Comparison of ENCODE assay signal across 8 cellular contexts in the genomic region with DNA sequence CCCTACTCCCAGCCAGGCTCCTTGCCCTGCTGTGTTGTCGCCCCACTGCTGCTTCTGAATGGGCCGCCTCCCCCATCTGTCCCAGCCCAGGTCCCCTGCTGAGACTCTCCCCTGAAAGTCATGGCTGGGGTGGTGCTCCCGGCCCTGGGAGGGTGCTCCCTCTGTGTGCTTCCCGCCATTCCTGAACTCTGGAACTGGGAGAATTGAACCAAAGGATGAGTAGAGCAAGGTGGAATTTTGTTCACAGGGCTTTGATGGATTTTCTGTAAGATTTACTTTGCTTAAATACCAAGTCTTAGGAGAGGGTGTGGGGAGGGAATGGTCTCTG. TPM values are rescaled to one million over a fixed set of nuclear protein-coding genes. Genes with fewer than 3 reads are reported as not detected.
DNase-seq lines count a peak whose midpoint lies in the region; ATAC-seq lines count a peak whose summit lies in the region.

No MANE protein-coding gene starts in this region.

- H3K4me3 ChIP-seq in CD4-positive, CD25-positive, alpha-beta regulatory T cell (ENCODE audit: low read depth, low read length), result peak overlapping the region; percentile 85
- H3K4me3 ChIP-seq in duodenal mucosa (ENCODE audit: low read depth in 1 of 2, low read length in 2 of 2) (peak overlapping the region; percentile 65 to 68), neuronal stem cell (ENCODE audit: low read length in 2 of 2) (no peak overlapping the region)

- no peak overlapping the region for H3K23ac ChIP-seq in neuronal stem cell (ENCODE audit: low read depth, low read length, poor library complexity)

- H2AK5ac ChIP-seq in neuronal stem cell (ENCODE audit: low read depth, low read length), result peak overlapping the region; percentile 88

- H2BK5ac ChIP-seq in neuronal stem cell (ENCODE audit: low read length), result no peak overlapping the region

- peak overlapping the region; percentile 58 for H2BK15ac ChIP-seq in neuronal stem cell (ENCODE audit: low read length)

- no peaks in the 10 kb centered on the region for H3K9me3 Mint-ChIP-seq in CD4-positive, CD25-positive, alpha-beta regulatory T cell
- no peaks in the 10 kb centered on the region for H3K9me3 Mint-ChIP-seq in IgD-negative memory B cell

- H3K79me1 ChIP-seq in neuronal stem cell (ENCODE audit: low read depth, low read length), result peaks cover 2% of the 10 kb centered on the region

- no peak for DNase-seq in CD4-positive, CD25-positive, alpha-beta regulatory T cell
- DNase-seq in neuronal stem cell (ENCODE audit: low spot score) (no peak), pons (ENCODE audit: low spot score) (no peak), GM19238 (ENCODE audit: insufficient read length, low spot score) (no peak), SHP77 treated with DMSO at 0.1 percent for 48 hours (lab: John Stamatoyannopoulos, UW) (no peak)

- peak overlapping the region; percentile 64 for H2AFZ ChIP-seq in neuronal stem cell (ENCODE audit: low read length)

- H2BK12ac ChIP-seq in neuronal stem cell (ENCODE audit: low read length), result no peak overlapping the region

- H3K4me2 ChIP-seq in neuronal stem cell (ENCODE audit: insufficient read depth, low read length, poor library complexity, severe bottlenecking), result no peak overlapping the region

- no peak overlapping the region for H2BK120ac ChIP-seq in neuronal stem cell (ENCODE audit: low read depth, low read length)

- H3K4me1 ChIP-seq in CD4-positive, CD25-positive, alpha-beta regulatory T cell (ENCODE audit: control insufficient read depth, insufficient read depth, low read length, poor library complexity, severe bottlenecking), result peaks cover 32% of the 10 kb centered on the region
- H3K4me1 ChIP-seq in duodenal mucosa (ENCODE audit: control insufficient read depth in 1 of 2, insufficient read depth in 2 of 2, low read length in 2 of 2) (no peaks in the 10 kb centered on the region), neuronal stem cell (ENCODE audit: control insufficient read depth in 2 of 2, insufficient read depth in 1 of 2, low read depth in 1 of 2, low read length in 2 of 2) (peaks cover 0 to 4% of the 10 kb centered on the region in 2 donors)

- no peaks in the 10 kb centered on the region for H3K27me3 ChIP-seq in CD4-positive, CD25-positive, alpha-beta regulatory T cell (ENCODE audit: control insufficient read depth, insufficient read depth, low read length)
- H3K27me3 ChIP-seq in duodenal mucosa (ENCODE audit: control insufficient read depth in 1 of 2, insufficient read depth in 2 of 2, low read length in 2 of 2) (no peaks in the 10 kb centered on the region), neuronal stem cell (ENCODE audit: control insufficient read depth in 3 of 3, insufficient read depth in 3 of 3, low read depth in 1 of 3, low read length in 3 of 3) (peaks cover 0 to 2% (median 0%) of the 10 kb centered on the region in 3 experiments)

- no CpG with 5 or more reads among the region's 4 CpGs for WGBS in neuronal stem cell (ENCODE audit: extremely low coverage in 2 of 2, insufficient read length in 2 of 2, insufficient replicate concordance in 1 of 2), 2 donors

- H4K91ac ChIP-seq in neuronal stem cell (ENCODE audit: low read depth, low read length, poor library complexity), result no peak overlapping the region

- no peak for ATAC-seq in CD4-positive, CD25-positive, alpha-beta regulatory T cell (ENCODE audit: low read depth in 2 of 2)
- ATAC-seq in GM18498 (IDR thresholded peaks at IDR 0.05; ENCODE audit: unreplicated experiment), result no peak

- peaks cover 0 to 58% (median 30%) of the 10 kb centered on the region in 4 donors for H3K4me1 Mint-ChIP-seq in CD4-positive, CD25-positive, alpha-beta regulatory T cell
- peaks cover 43 to 56% (median 53%) of the 10 kb centered on the region in 3 donors for H3K4me1 Mint-ChIP-seq in IgD-negative memory B cell

- H3K27ac Mint-ChIP-seq in CD4-positive, CD25-positive, alpha-beta regulatory T cell, result peak overlapping the region; percentile 90 to 96 (median 91)
- peak overlapping the region; percentile 86 to 95 (median 91) for H3K27ac Mint-ChIP-seq in IgD-negative memory B cell

- H3K14ac ChIP-seq in neuronal stem cell (ENCODE audit: low read length), result peak overlapping the region; percentile 56

- H3K18ac ChIP-seq in neuronal stem cell (ENCODE audit: low read length), result peak overlapping the region; percentile 83

- peak overlapping the region; percentile 85 for H3K27ac ChIP-seq in CD4-positive, CD25-positive, alpha-beta regulatory T cell (ENCODE audit: insufficient read depth, low read length, poor library complexity, severe bottlenecking)
- peak overlapping the region; percentile 44 for H3K27ac ChIP-seq in duodenal mucosa (ENCODE audit: low read depth, low read length)
- no peak overlapping the region for H3K27ac ChIP-seq in neuronal stem cell (replicated peaks; ENCODE audit: low read length)

- no peak overlapping the region for H4K8ac ChIP-seq in neuronal stem cell (ENCODE audit: low read depth, low read length)

- H3K4me3 Mint-ChIP-seq in CD4-positive, CD25-positive, alpha-beta regulatory T cell, result peak overlapping the region; percentile 85 to 96 (median 92)
- peak overlapping the region; percentile 68 to 95 (median 90) for H3K4me3 Mint-ChIP-seq in IgD-negative memory B cell

- peak overlapping the region; percentile 23 for H3K4ac ChIP-seq in neuronal stem cell (ENCODE audit: low read length)

- H3K27me3 Mint-ChIP-seq in CD4-positive, CD25-positive, alpha-beta regulatory T cell, result no peaks in the 10 kb centered on the region
- no peaks in the 10 kb centered on the region for H3K27me3 Mint-ChIP-seq in IgD-negative memory B cell

- peaks cover 12% of the 10 kb centered on the region for H3K36me3 Mint-ChIP-seq in CD4-positive, CD25-positive, alpha-beta regulatory T cell
- H3K36me3 Mint-ChIP-seq in IgD-negative memory B cell, result peaks cover 4% of the 10 kb centered on the region

- H3K9me3 ChIP-seq in CD4-positive, CD25-positive, alpha-beta regulatory T cell (ENCODE audit: control insufficient read depth in 2 of 2, low read length in 2 of 2), result no peaks in the 10 kb centered on the region
- H3K9me3 ChIP-seq in duodenal mucosa (ENCODE audit: control insufficient read depth in 1 of 2, low read length in 2 of 2) (no peaks in the 10 kb centered on the region), neuronal stem cell (replicated peaks in 1 of 2; ENCODE audit: control insufficient read depth in 2 of 2, insufficient read depth in 1 of 2, low read depth in 1 of 2, low read length in 2 of 2) (no peaks in the 10 kb centered on the region)

- H3K9ac ChIP-seq in duodenal mucosa (ENCODE audit: low read depth in 1 of 2, low read length in 2 of 2) (peak overlapping the region; percentile 43 to 47), neuronal stem cell (ENCODE audit: low read depth, low read length, poor library complexity) (no peak overlapping the region)

- H3K36me3 ChIP-seq in CD4-positive, CD25-positive, alpha-beta regulatory T cell (ENCODE audit: control insufficient read depth, insufficient read depth, low read length), result peaks cover 15% of the 10 kb centered on the region
- H3K36me3 ChIP-seq in duodenal mucosa (ENCODE audit: control insufficient read depth in 1 of 2, insufficient read depth in 2 of 2, low read length in 2 of 2) (peaks cover 0 to 5% of the 10 kb centered on the region in 2 donors), neuronal stem cell (replicated peaks in 1 of 2; ENCODE audit: control insufficient read depth in 2 of 2, insufficient read depth in 2 of 2, low read length in 2 of 2) (no peaks in the 10 kb centered on the region)

RNA-seq across cellular contexts. Expression of gene APOBEC3G, which starts 0.4 kb away (rescaled TPM):
- total RNA-seq in CD4-positive, CD25-positive, alpha-beta regulatory T cell, result 49.0 TPM
- 100 to 1,000 TPM in 1 of 4 donors, 10 to 100 TPM in 3; 51.0 to 105 (median 75.6) TPM for polyA plus RNA-seq in CD4-positive, CD25-positive, alpha-beta regulatory T cell
- polyA plus RNA-seq in IgD-negative memory B cell, result 90.7 TPM
- 1.1 TPM for polyA plus RNA-seq in neuronal stem cell (2013, experiment 1 of 2)
- 0.79 TPM for polyA plus RNA-seq in neuronal stem cell (2013, experiment 2 of 2)

RNA-seq across cellular contexts. Expression of gene APOBEC3H, which starts 19.6 kb away (rescaled TPM):
- 4.9 TPM for total RNA-seq in CD4-positive, CD25-positive, alpha-beta regulatory T cell
- 1 to 10 TPM; 1.7 to 7.8 (median 2.2) TPM for polyA plus RNA-seq in CD4-positive, CD25-positive, alpha-beta regulatory T cell
- 0.48 TPM for polyA plus RNA-seq in IgD-negative memory B cell
- polyA plus RNA-seq in neuronal stem cell (2013, experiment 1 of 2), result 2.4 TPM
- 2.0 TPM for polyA plus RNA-seq in neuronal stem cell (2013, experiment 2 of 2)

RNA-seq across cellular contexts. Expression of gene APOBEC3F, which starts 36.8 kb away (rescaled TPM):
- total RNA-seq in CD4-positive, CD25-positive, alpha-beta regulatory T cell, result 17.6 TPM
- 10 to 100 TPM in 2 of 4 donors, 1 to 10 TPM in 2; 7.8 to 18.4 (median 10.4) TPM for polyA plus RNA-seq in CD4-positive, CD25-positive, alpha-beta regulatory T cell
- 33.0 TPM for polyA plus RNA-seq in IgD-negative memory B cell
- polyA plus RNA-seq in neuronal stem cell (2013, experiment 1 of 2), result 3.5 TPM
- polyA plus RNA-seq in neuronal stem cell (2013, experiment 2 of 2), result 3.9 TPM

RNA-seq across cellular contexts. Expression of gene APOBEC3D, which starts 56.5 kb away (rescaled TPM):
- total RNA-seq in CD4-positive, CD25-positive, alpha-beta regulatory T cell, result 24.4 TPM
- 10 to 100 TPM; 14.4 to 24.7 (median 16.1) TPM for polyA plus RNA-seq in CD4-positive, CD25-positive, alpha-beta regulatory T cell
- polyA plus RNA-seq in IgD-negative memory B cell, result 22.0 TPM
- 1.2 TPM for polyA plus RNA-seq in neuronal stem cell (2013, experiment 1 of 2)
- 1.2 TPM for polyA plus RNA-seq in neuronal stem cell (2013, experiment 2 of 2)

Comparison
In these comparisons a context has a peak if more than half of its experiments do, and no peak if none do; other contexts are left out.
1. H3K4me3 ChIP-seq: peak in CD4-positive, CD25-positive, alpha-beta regulatory T cell (single experiment) and duodenal mucosa (2 of 2); none in neuronal stem cell (0 of 2).